ENCODE assay signal across 16 cellular contexts in the genomic region with DNA sequence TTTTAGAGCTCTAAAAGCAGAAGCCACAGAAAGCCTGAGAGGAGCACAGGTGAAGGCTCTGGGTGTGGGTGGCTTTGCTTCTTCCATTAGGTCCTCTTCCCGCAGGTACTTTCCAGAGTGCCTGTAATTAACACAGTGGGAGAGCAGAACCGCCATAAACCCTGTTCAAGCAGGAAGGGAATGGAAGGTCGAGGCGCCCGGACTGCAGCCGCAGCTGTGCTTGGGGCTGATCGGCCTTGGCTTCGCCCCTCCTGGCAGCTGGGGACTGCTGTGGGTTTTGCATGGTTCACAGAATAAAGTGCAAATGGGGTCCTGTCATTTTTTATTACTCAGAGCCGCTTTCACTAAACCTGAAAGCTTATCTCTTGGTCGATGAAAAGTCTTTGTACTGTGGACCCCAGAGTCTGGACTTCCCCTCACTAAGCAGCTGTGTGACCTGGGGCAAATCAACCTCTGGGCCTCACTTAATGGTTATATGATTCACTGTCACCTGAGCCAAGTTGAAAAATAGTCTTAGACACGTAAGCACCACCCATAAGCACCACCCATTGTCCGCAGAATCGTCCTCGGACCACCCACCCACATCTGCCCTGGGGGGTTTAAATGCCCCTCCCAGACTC.
DNase-seq lines count a peak whose midpoint lies in the region; ATAC-seq, FAIRE-seq and TF ChIP-seq lines count a peak whose summit lies in the region.
"Had no signal": no experiment of that assay in that cellular context is flagged by ENCODE, and none has a peak within 500 bp of the region (broad histone marks: within the 10 kb centered on the region; RNA-seq: fewer than 3 reads in every experiment).

No MANE protein-coding gene starts in this region.

- no peak overlapping the region for H3K4me3 ChIP-seq in HepG2 (replicated peaks in 1 of 3; ENCODE audit: insufficient read depth in 1 of 3, low read depth in 2 of 3, low read length in 3 of 3)
- no peak overlapping the region for H3K4me3 ChIP-seq in right lobe of liver
- H3K4me3 ChIP-seq in bronchial epithelial cell (ENCODE audit: low read depth, low read length), result no peak overlapping the region
- H3K4me3 ChIP-seq: A549, lung had no signal

- TF ChIP-seq EP300 in HepG2 (IDR thresholded peaks at IDR 0.05; ENCODE audit: low read depth in 2 of 2, low read length in 2 of 2) (no peak), HepG2 (CRISPR knock-in tag; IDR thresholded peaks at IDR 0.05; ENCODE audit: borderline replicate concordance) (no peak)

- H3K36me3 Mint-ChIP-seq in stimulated activated effector memory CD8-positive, alpha-beta T cell treated with anti-CD3 and anti-CD28 coated beads, Interleukin-12 subunit alpha, Interleukin-12 subunit beta, amount 100 ng/mL, for 72 hours, result no peaks in the 10 kb centered on the region

- H3K27ac ChIP-seq in HepG2 (ENCODE audit: extremely low read length, insufficient read depth, low read length) (no peak overlapping the region), right lobe of liver (no peak overlapping the region)
- H3K27ac ChIP-seq: A549 had no signal

- no peak for DNase-seq in HepG2 (ENCODE audit: low spot score)
- no peak for DNase-seq in right lobe of liver
- peak; percentile 20 for DNase-seq in bronchial epithelial cell (ENCODE audit: low read depth)
- no peak for DNase-seq in effector CD8-positive, alpha-beta T cell (lab: John Stamatoyannopoulos, UW)
- DNase-seq in RPMI8226, result no peak
- DNase-seq in NCI-H526 treated with DMSO at 0.1 percent for 48 hours (lab: John Stamatoyannopoulos, UW), result no peak
- DNase-seq in stimulated activated effector memory CD8-positive, alpha-beta T cell treated with anti-CD3 and anti-CD28 coated beads, Interleukin-12 subunit alpha, Interleukin-12 subunit beta, amount 100 ng/mL, for 72 hours (ENCODE audit: low spot score in 2 of 2), result no peak
- DNase-seq: activated CD4-positive, alpha-beta T cell treated with anti-CD3 and anti-CD28 coated beads for 1 hour; activated gamma-delta T cell treated with Interleukin-2 at 50 U/mL for 16 hours; foreskin fibroblast; NCI-H1048; SIG-M5; stimulated activated CD8-positive, alpha-beta memory T cell treated with anti-CD3 and anti-CD28 coated beads, Interleukin-4, amount 100 ng/mL, for 48 hours had no signal

- H3K79me2 ChIP-seq in HepG2 (ENCODE audit: insufficient read depth, low read length), result no peaks in the 10 kb centered on the region

- TF ChIP-seq POLR2A in HepG2 (IDR thresholded peaks at IDR 0.05; ENCODE audit: insufficient read depth in 1 of 2, low read depth in 2 of 2, low read length in 2 of 2) (no peak), right lobe of liver (IDR thresholded peaks at IDR 0.05) (no peak)

- no peak overlapping the region for H3K9ac ChIP-seq in HepG2 (ENCODE audit: insufficient read depth, low read depth, low read length)

- no peak overlapping the region for H2AFZ ChIP-seq in HepG2 (ENCODE audit: low read length)

- H3K36me3 ChIP-seq in HepG2 (replicated peaks in 1 of 2; ENCODE audit: control insufficient read depth in 1 of 2, insufficient read depth in 2 of 2, low read length in 2 of 2) (no peaks in the 10 kb centered on the region), right lobe of liver (no peaks in the 10 kb centered on the region), bronchial epithelial cell (ENCODE audit: control insufficient read depth, insufficient read depth, low read length) (no peaks in the 10 kb centered on the region)

- BruUV-seq in HepG2 (replicated peaks; lab: Mats Ljungman, UMichigan), result no TSS peak

- ATAC-seq in HepG2 (peak; percentile 27; the same call in 1 of the 3 replicates), right lobe of liver (no peak), HG03439 (IDR thresholded peaks at IDR 0.05; ENCODE audit: unreplicated experiment) (peak; percentile 79)
- ATAC-seq in stimulated activated effector memory CD8-positive, alpha-beta T cell treated with anti-CD3 and anti-CD28 coated beads, Interleukin-12 subunit alpha, Interleukin-12 subunit beta, amount 100 ng/mL, for 72 hours, result no peak
- ATAC-seq: A549 had no signal

- intact Hi-C loops in HepG2 (cut with micrococcal nuclease; ENCODE audit: unreplicated experiment), result no loop called here
- intact Hi-C loops in right lobe of liver (cut with DNase I), result no loop called here

- POLR2A ChIA-PET in HepG2 (lab: Yijun Ruan, JAX), result no interaction called here

- TF ChIP-seq RAD21 in HepG2 (CRISPR knock-in tag; IDR thresholded peaks at IDR 0.05), result no peak

- no peak for FAIRE-seq in HepG2 (lab: Jason Lieb, UNC)
- no peak for FAIRE-seq in bronchial epithelial cell (lab: Jason Lieb, UNC)
- FAIRE-seq: A549 had no signal

- H3K4me3 Mint-ChIP-seq in stimulated activated effector memory CD8-positive, alpha-beta T cell treated with anti-CD3 and anti-CD28 coated beads, Interleukin-12 subunit alpha, Interleukin-12 subunit beta, amount 100 ng/mL, for 72 hours, result no peak overlapping the region

- H3K9me3 Mint-ChIP-seq in stimulated activated effector memory CD8-positive, alpha-beta T cell treated with anti-CD3 and anti-CD28 coated beads, Interleukin-12 subunit alpha, Interleukin-12 subunit beta, amount 100 ng/mL, for 72 hours, result no peaks in the 10 kb centered on the region

- H3K27ac Mint-ChIP-seq in stimulated activated effector memory CD8-positive, alpha-beta T cell treated with anti-CD3 and anti-CD28 coated beads, Interleukin-12 subunit alpha, Interleukin-12 subunit beta, amount 100 ng/mL, for 72 hours, result no peak overlapping the region

- H4K20me1 ChIP-seq in HepG2 (ENCODE audit: insufficient read depth, low read length), result no peaks in the 10 kb centered on the region

- H3K27me3 ChIP-seq in HepG2 (ENCODE audit: control insufficient read depth in 1 of 2, insufficient read depth in 2 of 2, low read length in 2 of 2) (no peaks in the 10 kb centered on the region; a peak in 2 of 5 replicates), right lobe of liver (no peaks in the 10 kb centered on the region), bronchial epithelial cell (ENCODE audit: control insufficient read depth, insufficient read depth, low read length) (no peaks in the 10 kb centered on the region)

- no peaks in the 10 kb centered on the region for H3K4me1 Mint-ChIP-seq in stimulated activated effector memory CD8-positive, alpha-beta T cell treated with anti-CD3 and anti-CD28 coated beads, Interleukin-12 subunit alpha, Interleukin-12 subunit beta, amount 100 ng/mL, for 72 hours

- CTCF ChIA-PET in HepG2 (lab: Yijun Ruan, JAX; ENCODE audit: low intra/inter-chr PET ratio, low total read pairs), result no interaction called here

- no peak overlapping the region; the same call in 1 of the 2 replicates for H3K4me2 ChIP-seq in HepG2 (ENCODE audit: low read depth, low read length)
- H3K4me2 ChIP-seq: A549 had no signal

- TF ChIP-seq CTCF in HepG2 (CRISPR knock-in tag; IDR thresholded peaks at IDR 0.05), result no peak
- no peak for TF ChIP-seq CTCF in right lobe of liver (IDR thresholded peaks at IDR 0.05)
- no peak for TF ChIP-seq CTCF in bronchial epithelial cell (IDR thresholded peaks at IDR 0.05; ENCODE audit: insufficient read depth, low read length, severe bottlenecking)

- H3K9me3 ChIP-seq in HepG2 (ENCODE audit: low read length) (no peaks in the 10 kb centered on the region), right lobe of liver (no peaks in the 10 kb centered on the region)
- H3K9me3 ChIP-seq: A549 had no signal

- H3K4me1 ChIP-seq in HepG2 (ENCODE audit: insufficient read depth, low read length), result no peaks in the 10 kb centered on the region
- no peaks in the 10 kb centered on the region for H3K4me1 ChIP-seq in right lobe of liver
- H3K4me1 ChIP-seq: A549 had no signal

- WGBS in HepG2 (ENCODE audit: low lambda C conversion rate), result 30% methylated on average over 4 of the region's 14 CpGs
- 67% methylated on average over 5 of the region's 14 CpGs for WGBS in right lobe of liver (ENCODE audit: insufficient coverage, low coverage, low lambda C conversion rate, missing lambda C conversion rate)

- in situ Hi-C loops in HepG2 (cut with HindIII; ENCODE audit: extremely low pct_ligation_motif_present, low pct_unique_long_range_greater_than_20kb), result no loop called here

TF ChIP-seq in HepG2, 621 proteins besides CTCF, POLR2A, EP300 and RAD21:
- TF ChIP-seq ZNF414 (CRISPR knock-in tag; IDR thresholded peaks at IDR 0.05), result no peak
- TF ChIP-seq FOXA1 (IDR thresholded peaks at IDR 0.05), result no peak
- no peak for TF ChIP-seq FOXA1 (CRISPR knock-in tag; IDR thresholded peaks at IDR 0.05)
- TF ChIP-seq, protein P1, sequence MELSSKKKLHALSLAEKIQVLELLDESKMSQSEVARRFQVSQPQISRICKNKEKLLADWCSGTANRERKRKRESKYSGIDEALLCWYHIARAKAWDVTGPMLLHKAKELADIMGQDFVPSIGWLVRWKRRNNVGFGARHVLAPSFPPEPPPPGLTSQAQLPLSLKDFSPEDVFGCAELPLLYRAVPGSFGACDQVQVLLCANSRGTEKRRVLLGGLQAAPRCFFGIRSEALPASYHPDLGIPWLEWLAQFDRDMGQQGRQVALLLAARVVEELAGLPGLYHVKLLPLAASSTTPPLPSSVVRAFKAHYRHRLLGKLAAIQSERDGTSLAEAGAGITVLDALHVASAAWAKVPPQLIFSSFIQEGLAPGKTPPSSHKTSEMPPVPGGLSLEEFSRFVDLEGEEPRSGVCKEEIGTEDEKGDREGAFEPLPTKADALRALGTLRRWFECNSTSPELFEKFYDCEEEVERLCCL (CRISPR knock-in tag; IDR thresholded peaks at IDR 0.05; ENCODE audit: borderline replicate concordance), result no peak
- TF ChIP-seq RNF2 (conservative IDR thresholded peaks at IDR 0.05; ENCODE audit: low read depth), result no peak
- no peak for TF ChIP-seq ZNF337 (CRISPR knock-in tag; IDR thresholded peaks at IDR 0.05; ENCODE audit: borderline replicate concordance, low read depth)
TF ChIP-seq in HepG2: peak in this region for 0.

Comparison
In these comparisons a context has a peak if more than half of its experiments do, and no peak if none do; other contexts are left out.
1. ATAC-seq: peak in HepG2 (single experiment) and HG03439 (single experiment); none in right lobe of liver (0 of 4) and stimulated activated effector memory CD8-positive, alpha-beta T cell treated with anti-CD3 and anti-CD28 coated beads, Interleukin-12 subunit alpha, Interleukin-12 subunit beta, amount 100 ng/mL, for 72 hours (single experiment).